In the genomic region with DNA sequence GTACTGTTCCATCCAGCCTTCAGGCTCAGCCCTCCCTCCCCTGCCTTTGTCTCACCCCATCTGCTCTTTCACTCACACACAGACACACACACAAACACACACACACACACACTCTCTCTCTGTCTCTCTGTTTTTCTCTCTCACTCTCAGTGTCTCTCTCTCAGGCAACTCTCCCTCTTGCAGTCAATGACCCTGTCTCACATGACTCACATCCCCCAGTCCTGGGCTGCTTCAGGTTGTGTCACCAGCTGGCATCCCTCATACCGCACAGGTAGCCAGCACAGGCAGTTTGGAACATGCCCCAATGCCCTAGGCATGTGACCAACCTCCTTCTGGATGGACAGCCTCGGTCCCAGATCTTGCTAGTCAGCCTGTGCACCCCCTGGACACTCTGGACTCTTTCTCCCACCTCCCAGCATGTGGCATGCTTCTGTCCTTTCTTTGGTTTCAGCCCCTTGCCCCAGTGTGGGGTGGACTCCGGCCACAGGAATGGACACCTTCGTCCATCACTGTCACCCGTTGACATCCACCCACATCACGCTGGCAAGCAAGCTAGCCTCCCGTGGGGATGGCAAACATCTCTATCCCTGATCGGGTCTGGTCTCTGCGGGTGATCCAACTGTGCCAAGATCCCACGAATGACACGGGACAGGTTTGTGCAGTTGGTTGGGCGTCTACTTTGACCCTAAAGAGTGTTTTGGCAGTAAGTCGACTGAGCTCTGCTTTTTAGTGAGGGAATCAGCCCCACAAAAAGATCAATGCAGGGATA, we compare ENCODE assay signal across 17 cellular contexts. TPM values are rescaled to one million over a fixed set of nuclear protein-coding genes. Genes with fewer than 3 reads are reported as not detected.
"Had no signal": no experiment of that assay in that cellular context is flagged by ENCODE, and none has a peak within 500 bp of the region (broad histone marks: within the 10 kb centered on the region; RNA-seq: fewer than 3 reads in every experiment).

No MANE protein-coding gene starts in this region.

- H3K36me3 ChIP-seq: gastrocnemius medialis, heart left ventricle, neutrophil, tibial nerve had no signal

- H3K27ac Mint-ChIP-seq: activated naive CD8-positive, alpha-beta T cell treated with anti-CD3 and anti-CD28 coated beads, Interleukin-2, amount 10 ng/mL, durations not matched to agents 7 days and 5 days; brain; immature natural killer cell; naive thymus-derived CD4-positive, alpha-beta T cell; stimulated activated naive B cell treated with anti-CD40 and anti-IgM and Interleukin-4, amounts not matched to agents 10 μg/mL and 1 μg/mL and 100 μg/mL, for 72 hours had no signal

- H3K4me1 ChIP-seq: gastrocnemius medialis, heart left ventricle had no signal

- H3K9me3 Mint-ChIP-seq: activated naive CD8-positive, alpha-beta T cell treated with anti-CD3 and anti-CD28 coated beads, Interleukin-2, amount 10 ng/mL, durations not matched to agents 7 days and 5 days; brain; immature natural killer cell; stimulated activated naive B cell treated with anti-CD40 and anti-IgM and Interleukin-4, amounts not matched to agents 10 μg/mL and 1 μg/mL and 100 μg/mL, for 72 hours had no signal

- FAIRE-seq: endothelial cell of umbilical vein had no signal

- H3K4me1 Mint-ChIP-seq: brain; naive thymus-derived CD4-positive, alpha-beta T cell had no signal

- H3K27ac ChIP-seq: gastrocnemius medialis, heart left ventricle, neutrophil, tibial nerve had no signal

- H3K4me3 Mint-ChIP-seq: activated naive CD8-positive, alpha-beta T cell treated with anti-CD3 and anti-CD28 coated beads, Interleukin-2, amount 10 ng/mL, durations not matched to agents 7 days and 5 days; brain; immature natural killer cell; naive thymus-derived CD4-positive, alpha-beta T cell; stimulated activated naive B cell treated with anti-CD40 and anti-IgM and Interleukin-4, amounts not matched to agents 10 μg/mL and 1 μg/mL and 100 μg/mL, for 72 hours had no signal

- H3K4me3 ChIP-seq: gastrocnemius medialis, heart left ventricle, mucosa of descending colon, tibial nerve had no signal

- H3K36me3 Mint-ChIP-seq: activated naive CD8-positive, alpha-beta T cell treated with anti-CD3 and anti-CD28 coated beads, Interleukin-2, amount 10 ng/mL, durations not matched to agents 7 days and 5 days; brain; immature natural killer cell; naive thymus-derived CD4-positive, alpha-beta T cell; stimulated activated naive B cell treated with anti-CD40 and anti-IgM and Interleukin-4, amounts not matched to agents 10 μg/mL and 1 μg/mL and 100 μg/mL, for 72 hours had no signal

- H3K9me3 ChIP-seq: gastrocnemius medialis, heart left ventricle, mucosa of descending colon, neutrophil, tibial nerve had no signal

- DNase-seq: activated naive CD4-positive, alpha-beta T cell; activated naive CD8-positive, alpha-beta T cell treated with anti-CD3 and anti-CD28 coated beads, Interleukin-2, amount 10 ng/mL, durations not matched to agents 7 days and 5 days; effector CD8-positive, alpha-beta T cell; gastrocnemius medialis; heart left ventricle; immature natural killer cell; left cardiac atrium; mucosa of descending colon; naive thymus-derived CD4-positive, alpha-beta T cell; stimulated activated CD4-positive, alpha-beta T cell treated with anti-CD3 and anti-CD28 coated beads, Interleukin-2, amount 100 ng/mL, for 48 hours; stimulated activated naive B cell treated with anti-CD40 and anti-IgM and Interleukin-4, amounts not matched to agents 10 μg/mL and 1 μg/mL and 100 μg/mL, for 72 hours; substantia nigra had no signal

- ATAC-seq: gastrocnemius medialis; heart left ventricle; left cardiac atrium; mucosa of descending colon; naive thymus-derived CD4-positive, alpha-beta T cell; stimulated activated naive B cell treated with anti-CD40 and anti-IgM and Interleukin-4, amounts not matched to agents 10 μg/mL and 1 μg/mL and 100 μg/mL, for 72 hours had no signal

RNA-seq across cellular contexts. Expression of a gene that starts 23.4 kb away (rescaled TPM):
- total RNA-seq: activated CD8-positive, alpha-beta memory T cell treated with anti-CD3 and anti-CD28 coated beads for 36 hours; endothelial cell of umbilical vein had no signal
- polyA plus RNA-seq: endothelial cell of umbilical vein had no signal

RNA-seq across cellular contexts. Expression of a gene that starts 42.5 kb away (rescaled TPM):
- polyA plus RNA-seq: naive thymus-derived CD4-positive, alpha-beta T cell had no signal
